In genomic region chr6:97586344-97586743, GRCh38 we compare ENCODE assay signal across 9 cellular contexts.
A peak's percentile ranks its signal among the peaks of the same experiment; 100 is the strongest.
DNase-seq lines count a peak whose midpoint lies in the region; ATAC-seq and FAIRE-seq lines count a peak whose summit lies in the region.
"Had no signal": no experiment of that assay in that cellular context is flagged by ENCODE, and none has a peak within 500 bp of the region (broad histone marks: within the 10 kb centered on the region; RNA-seq: fewer than 3 reads in every experiment).

No MANE protein-coding gene starts in this region.

- H3K27ac Mint-ChIP-seq in natural killer cell treated with Interleukin-12 subunit alpha and Interleukin-12 subunit beta and Interleukin-15 and Interleukin-18, amount 100 ng/mL, for 72 hours, result no peak overlapping the region

- H3K4me1 Mint-ChIP-seq in natural killer cell treated with Interleukin-12 subunit alpha and Interleukin-12 subunit beta and Interleukin-15 and Interleukin-18, amount 100 ng/mL, for 72 hours (ENCODE audit: low read depth in 2 of 2), result no peaks in the 10 kb centered on the region

- ATAC-seq in GM19452 (IDR thresholded peaks at IDR 0.05; ENCODE audit: unreplicated experiment), result peak; percentile 51
- ATAC-seq in natural killer cell treated with Interleukin-12 subunit alpha and Interleukin-12 subunit beta and Interleukin-15 and Interleukin-18, amount 100 ng/mL, for 72 hours, result no peak
- ATAC-seq in GM21825 (IDR thresholded peaks at IDR 0.05; ENCODE audit: unreplicated experiment), result no peak

- peak; percentile 5 for DNase-seq in AG08396 (ENCODE audit: low spot score)
- peak; percentile 27 for DNase-seq in NCI-H446 treated with DMSO at 0.1 percent for 48 hours (lab: John Stamatoyannopoulos, UW)
- DNase-seq in fibroblast of peridontal ligament (ENCODE audit: extremely low read depth), result peak; percentile 55
- no peak for DNase-seq in natural killer cell treated with Interleukin-12 subunit alpha and Interleukin-12 subunit beta and Interleukin-15 and Interleukin-18, amount 100 ng/mL, for 72 hours (ENCODE audit: low spot score)
- DNase-seq in small intestine, result no peak
- DNase-seq in effector CD8-positive, alpha-beta T cell (lab: John Stamatoyannopoulos, UW), result no peak
- DNase-seq: activated naive CD4-positive, alpha-beta T cell had no signal

- H3K27ac ChIP-seq in small intestine (ENCODE audit: low read depth in 1 of 2, low read length in 1 of 2), result no peak overlapping the region

- no peaks in the 10 kb centered on the region for H3K27me3 ChIP-seq in small intestine (ENCODE audit: control insufficient read depth in 2 of 2, insufficient read depth in 2 of 2, low read length in 2 of 2)

- no peaks in the 10 kb centered on the region for H3K4me1 ChIP-seq in small intestine (ENCODE audit: control insufficient read depth in 2 of 2, insufficient read depth in 1 of 2, low read depth in 1 of 2, low read length in 1 of 2)

- H3K9me3 Mint-ChIP-seq in natural killer cell treated with Interleukin-12 subunit alpha and Interleukin-12 subunit beta and Interleukin-15 and Interleukin-18, amount 100 ng/mL, for 72 hours, result peaks cover under 1% of the 10 kb centered on the region

- no peak for FAIRE-seq in small intestine (lab: Jason Lieb, UNC)

- H3K36me3 ChIP-seq in small intestine (ENCODE audit: control insufficient read depth in 2 of 2, insufficient read depth in 2 of 2, low read length in 2 of 2), result no peaks in the 10 kb centered on the region

- no peaks in the 10 kb centered on the region for H3K36me3 Mint-ChIP-seq in natural killer cell treated with Interleukin-12 subunit alpha and Interleukin-12 subunit beta and Interleukin-15 and Interleukin-18, amount 100 ng/mL, for 72 hours

- H3K9me3 ChIP-seq in small intestine (ENCODE audit: control insufficient read depth, low read depth), result no peaks in the 10 kb centered on the region

- H3K4me3 ChIP-seq in small intestine (ENCODE audit: low read depth in 1 of 2, low read length in 2 of 2), result no peak overlapping the region

- no peaks in the 10 kb centered on the region for H3K27me3 Mint-ChIP-seq in natural killer cell treated with Interleukin-12 subunit alpha and Interleukin-12 subunit beta and Interleukin-15 and Interleukin-18, amount 100 ng/mL, for 72 hours

- no peak overlapping the region for H3K4me3 Mint-ChIP-seq in natural killer cell treated with Interleukin-12 subunit alpha and Interleukin-12 subunit beta and Interleukin-15 and Interleukin-18, amount 100 ng/mL, for 72 hours

Comparison
In these comparisons a context has a peak if more than half of its experiments do, and no peak if none do; other contexts are left out.
1. DNase-seq: peak in AG08396 (single experiment), NCI-H446 treated with DMSO at 0.1 percent for 48 hours (single experiment) and fibroblast of peridontal ligament (single experiment); none in natural killer cell treated with Interleukin-12 subunit alpha and Interleukin-12 subunit beta and Interleukin-15 and Interleukin-18, amount 100 ng/mL, for 72 hours (single experiment), small intestine (single experiment) and effector CD8-positive, alpha-beta T cell (single experiment).